ENCODE assay signal across 17 cellular contexts in the genomic region with DNA sequence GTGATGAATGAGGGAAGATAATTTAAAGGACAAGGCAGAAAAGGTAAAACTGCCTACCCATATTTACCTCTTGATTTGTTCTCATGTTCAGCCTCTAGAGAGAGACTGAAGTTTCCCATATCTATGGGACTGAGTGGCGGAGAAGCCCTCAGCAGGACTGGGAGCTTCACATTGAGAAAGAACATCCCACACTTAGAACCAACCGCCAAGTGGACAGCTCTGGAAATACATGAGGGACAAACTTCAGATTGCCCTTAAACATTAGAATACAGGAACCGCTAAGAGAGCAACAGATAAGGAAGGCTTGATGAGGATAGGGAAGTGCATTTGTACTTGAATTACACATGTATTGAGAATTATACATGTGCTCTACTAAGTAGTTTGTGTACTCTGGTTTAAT.
DNase-seq lines count a peak whose midpoint lies in the region; ATAC-seq, FAIRE-seq and TF ChIP-seq lines count a peak whose summit lies in the region.
"Had no signal": no experiment of that assay in that cellular context is flagged by ENCODE, and none has a peak within 500 bp of the region (broad histone marks: within the 10 kb centered on the region; RNA-seq: fewer than 3 reads in every experiment).

No MANE protein-coding gene starts in this region.

- no peak overlapping the region for H3K27ac Mint-ChIP-seq in endodermal cell
- H3K27ac Mint-ChIP-seq: B cell; CD4-positive, alpha-beta memory T cell; IgD-negative memory B cell had no signal

- TF ChIP-seq POLR2A in A549 (IDR thresholded peaks at IDR 0.05; ENCODE audit: low read length): no peak

- peaks cover 8% of the 10 kb centered on the region for H3K4me1 Mint-ChIP-seq in endodermal cell
- H3K4me1 Mint-ChIP-seq: B cell; CD4-positive, alpha-beta memory T cell; IgD-negative memory B cell had no signal

- no peak for TF ChIP-seq EP300 in A549 (IDR thresholded peaks at IDR 0.05)

- no peaks in the 10 kb centered on the region for H3K27me3 Mint-ChIP-seq in endodermal cell (ENCODE audit: insufficient read depth)
- H3K27me3 Mint-ChIP-seq: B cell; CD4-positive, alpha-beta memory T cell; IgD-negative memory B cell had no signal

- CTCF ChIA-PET in A549 (lab: Yijun Ruan, JAX): no interaction called here

- 73% methylated on average over 3 of the region's 3 CpGs for WGBS in A549 (ENCODE audit: missing lambda C conversion rate)
- 95 to 100% methylated on average over 2 to 3 of the region's 3 CpGs for WGBS in endodermal cell (ENCODE audit: insufficient coverage in 1 of 2, insufficient read length in 1 of 2), 2 experiments

- no peaks in the 10 kb centered on the region for H3K36me3 Mint-ChIP-seq in endodermal cell (ENCODE audit: low read depth)
- H3K36me3 Mint-ChIP-seq: CD4-positive, alpha-beta memory T cell; IgD-negative memory B cell had no signal

- no peak for TF ChIP-seq RAD21 in A549 (conservative IDR thresholded peaks at IDR 0.05 in 1 of 2, IDR thresholded peaks at IDR 0.05 in 1 of 2)

- TF ChIP-seq CTCF in A549 (IDR thresholded peaks at IDR 0.05) (no peak), endodermal cell (conservative IDR thresholded peaks at IDR 0.05) (peak; percentile 50)

- no peak overlapping the region for H3K9ac ChIP-seq in endodermal cell (ENCODE audit: extremely low read depth, low read length, poor library complexity, severe bottlenecking)

- POLR2A ChIA-PET in A549 (lab: Yijun Ruan, JAX): no interaction called here

- H3K27me3 ChIP-seq in endodermal cell (ENCODE audit: control insufficient read depth, insufficient read depth, low read length, poor library complexity, severe bottlenecking) (no peaks in the 10 kb centered on the region), MG63 (no peaks in the 10 kb centered on the region)

- H3K4me1 ChIP-seq in A549: no peaks in the 10 kb centered on the region
- no peaks in the 10 kb centered on the region for H3K4me1 ChIP-seq in endodermal cell (ENCODE audit: control insufficient read depth, insufficient read depth, low read length)
- H3K4me1 ChIP-seq: HAP-1 had no signal

- no peak overlapping the region for H3K4me3 Mint-ChIP-seq in endodermal cell
- H3K4me3 Mint-ChIP-seq: B cell; CD4-positive, alpha-beta memory T cell; IgD-negative memory B cell had no signal

- peak in 1 of 2 experiments; percentile 1 for DNase-seq in A549 (ENCODE audit: low read depth in 1 of 2, low spot score in 1 of 2)
- peak; percentile 15 for DNase-seq in ELR (ENCODE audit: low read depth)
- DNase-seq in OCI-M1 (lab: John Stamatoyannopoulos, UW): peak; percentile 48
- peak; percentile 51 for DNase-seq in endodermal cell
- no peak for DNase-seq in SW 1271 (lab: John Stamatoyannopoulos, UW)
- DNase-seq in MG63: no peak
- DNase-seq: CD4-positive, alpha-beta memory T cell; NCI-H1105; NCI-H187; NCI-H446; SIG-M5 had no signal

- H3K9me3 ChIP-seq in A549 (no peaks in the 10 kb centered on the region), endodermal cell (ENCODE audit: control insufficient read depth, low read length) (no peaks in the 10 kb centered on the region), MG63 (no peaks in the 10 kb centered on the region)
- H3K9me3 ChIP-seq: HAP-1 had no signal

- ATAC-seq in A549 (0 out of 6 replicates have a peak, but pooled peaks have one; percentile 38 to 47), GM19463 (IDR thresholded peaks at IDR 0.05; ENCODE audit: unreplicated experiment) (no peak), GM18870 (IDR thresholded peaks at IDR 0.05; ENCODE audit: unreplicated experiment) (no peak)

- FAIRE-seq in A549 (lab: Jason Lieb, UNC): no peak
- FAIRE-seq: RCC 7860 had no signal

- no peaks in the 10 kb centered on the region for H3K9me3 Mint-ChIP-seq in endodermal cell

- no peak overlapping the region for H3K27ac ChIP-seq in A549
- H3K27ac ChIP-seq in endodermal cell (ENCODE audit: low read depth, low read length): no peak overlapping the region

- H3K4me3 ChIP-seq in A549: no peak overlapping the region
- no peak overlapping the region for H3K4me3 ChIP-seq in endodermal cell (ENCODE audit: low read length)
- H3K4me3 ChIP-seq in MG63: no peak overlapping the region
- H3K4me3 ChIP-seq: HAP-1 had no signal

- H3K36me3 ChIP-seq in endodermal cell (ENCODE audit: control insufficient read depth, insufficient read depth, low read length) (no peaks in the 10 kb centered on the region), MG63 (no peaks in the 10 kb centered on the region)
- H3K36me3 ChIP-seq: HAP-1 had no signal

- H3K4me2 ChIP-seq in A549: no peak overlapping the region

TF ChIP-seq in A549, 52 proteins besides CTCF, POLR2A, EP300 and RAD21:
- TF ChIP-seq, protein P1, sequence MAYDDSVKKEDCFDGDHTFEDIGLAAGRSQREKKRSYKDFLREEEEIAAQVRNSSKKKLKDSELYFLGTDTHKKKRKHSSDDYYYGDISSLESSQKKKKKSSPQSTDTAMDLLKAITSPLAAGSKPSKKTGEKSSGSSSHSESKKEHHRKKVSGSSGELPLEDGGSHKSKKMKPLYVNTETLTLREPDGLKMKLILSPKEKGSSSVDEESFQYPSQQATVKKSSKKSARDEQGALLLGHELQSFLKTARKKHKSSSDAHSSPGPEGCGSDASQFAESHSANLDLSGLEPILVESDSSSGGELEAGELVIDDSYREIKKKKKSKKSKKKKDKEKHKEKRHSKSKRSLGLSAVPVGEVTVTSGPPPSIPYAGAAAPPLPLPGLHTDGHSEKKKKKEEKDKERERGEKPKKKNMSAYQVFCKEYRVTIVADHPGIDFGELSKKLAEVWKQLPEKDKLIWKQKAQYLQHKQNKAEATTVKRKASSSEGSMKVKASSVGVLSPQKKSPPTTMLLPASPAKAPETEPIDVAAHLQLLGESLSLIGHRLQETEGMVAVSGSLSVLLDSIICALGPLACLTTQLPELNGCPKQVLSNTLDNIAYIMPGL (CRISPR knock-in tag; IDR thresholded peaks at IDR 0.05; ENCODE audit: borderline replicate concordance): no peak
- no peak for TF ChIP-seq HOXA7 (CRISPR knock-in tag; IDR thresholded peaks at IDR 0.05)
- no peak for TF ChIP-seq KDM1A (IDR thresholded peaks at IDR 0.05; ENCODE audit: low read depth)
- TF ChIP-seq RNF2 (IDR thresholded peaks at IDR 0.05; ENCODE audit: borderline replicate concordance, low read depth): no peak
- no peak for TF ChIP-seq SREBF2 (IDR thresholded peaks at IDR 0.05)
- TF ChIP-seq CHD2 (IDR thresholded peaks at IDR 0.05; ENCODE audit: low read length, partially characterized antibody): no peak
- no peak for TF ChIP-seq BHLHE40 (IDR thresholded peaks at IDR 0.05; ENCODE audit: low read depth, low read length)
TF ChIP-seq in A549: peak in this region for 0.

Comparison
In these comparisons a context has a peak if more than half of its experiments do, and no peak if none do; other contexts are left out.
1. ATAC-seq: peak in A549 (2 of 2); none in GM19463 (single experiment) and GM18870 (single experiment).
2. DNase-seq: peak in ELR (single experiment), OCI-M1 (single experiment) and endodermal cell (single experiment); none in SW 1271 (0 of 2) and MG63 (single experiment).